1 cellular context compared by ENCODE assay signal in genomic region chr4:168584321-168584771, GRCh38.
A peak's percentile ranks its signal among the peaks of the same experiment; 100 is the strongest.
TF ChIP-seq lines count a peak whose summit lies in the region.

No MANE protein-coding gene starts in this region.

TF ChIP-seq in GM12878, 131 proteins besides CTCF, POLR2A, EP300 and RAD21 (continued from another document):
- no peak for TF ChIP-seq IRF5 (IDR thresholded peaks at IDR 0.05; ENCODE audit: borderline replicate concordance)
- TF ChIP-seq ZNF384 (IDR thresholded peaks at IDR 0.05; ENCODE audit: borderline replicate concordance, low read depth, low read length) = no peak
- TF ChIP-seq, protein P1, sequence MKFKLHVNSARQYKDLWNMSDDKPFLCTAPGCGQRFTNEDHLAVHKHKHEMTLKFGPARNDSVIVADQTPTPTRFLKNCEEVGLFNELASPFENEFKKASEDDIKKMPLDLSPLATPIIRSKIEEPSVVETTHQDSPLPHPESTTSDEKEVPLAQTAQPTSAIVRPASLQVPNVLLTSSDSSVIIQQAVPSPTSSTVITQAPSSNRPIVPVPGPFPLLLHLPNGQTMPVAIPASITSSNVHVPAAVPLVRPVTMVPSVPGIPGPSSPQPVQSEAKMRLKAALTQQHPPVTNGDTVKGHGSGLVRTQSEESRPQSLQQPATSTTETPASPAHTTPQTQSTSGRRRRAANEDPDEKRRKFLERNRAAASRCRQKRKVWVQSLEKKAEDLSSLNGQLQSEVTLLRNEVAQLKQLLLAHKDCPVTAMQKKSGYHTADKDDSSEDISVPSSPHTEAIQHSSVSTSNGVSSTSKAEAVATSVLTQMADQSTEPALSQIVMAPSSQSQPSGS (IDR thresholded peaks at IDR 0.05; ENCODE audit: low read length) = 0 out of 2 replicates have a peak, but pooled peaks have one; percentile 42
- peak; percentile 57 for TF ChIP-seq RUNX3 (IDR thresholded peaks at IDR 0.05; ENCODE audit: low read length)
- no peak for TF ChIP-seq TCF3 (IDR thresholded peaks at IDR 0.05; ENCODE audit: borderline replicate concordance, insufficient read depth, low read depth, low read length)
- no peak for TF ChIP-seq ZNF687 (IDR thresholded peaks at IDR 0.05)
- TF ChIP-seq IKZF2 (IDR thresholded peaks at IDR 0.05) = peak; percentile 70 to 73
- no peak for TF ChIP-seq MTA3 (IDR thresholded peaks at IDR 0.05; ENCODE audit: borderline replicate concordance, low read length)
- TF ChIP-seq, protein P2, sequence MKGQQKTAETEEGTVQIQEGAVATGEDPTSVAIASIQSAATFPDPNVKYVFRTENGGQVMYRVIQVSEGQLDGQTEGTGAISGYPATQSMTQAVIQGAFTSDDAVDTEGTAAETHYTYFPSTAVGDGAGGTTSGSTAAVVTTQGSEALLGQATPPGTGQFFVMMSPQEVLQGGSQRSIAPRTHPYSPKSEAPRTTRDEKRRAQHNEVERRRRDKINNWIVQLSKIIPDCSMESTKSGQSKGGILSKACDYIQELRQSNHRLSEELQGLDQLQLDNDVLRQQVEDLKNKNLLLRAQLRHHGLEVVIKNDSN (IDR thresholded peaks at IDR 0.05; ENCODE audit: borderline replicate concordance, extremely low read length, insufficient read depth, low read depth, low read length) = no peak
- TF ChIP-seq SREBF2 (IDR thresholded peaks at IDR 0.05; ENCODE audit: low read length) = no peak
- TF ChIP-seq MYC (IDR thresholded peaks at IDR 0.05; ENCODE audit: insufficient read depth, insufficient read length, insufficient replicate concordance, low read length, severe bottlenecking) = no peak
- 0 out of 2 replicates have a peak, but pooled peaks have one; percentile 26 for TF ChIP-seq DPF2 (IDR thresholded peaks at IDR 0.05)
- TF ChIP-seq RAD51 (IDR thresholded peaks at IDR 0.05) = no peak
- TF ChIP-seq PRDM15 (CRISPR knock-in tag; IDR thresholded peaks at IDR 0.05) = no peak
- no peak for TF ChIP-seq ASH2L (IDR thresholded peaks at IDR 0.05; ENCODE audit: borderline replicate concordance, low read depth)
- TF ChIP-seq JUNB (IDR thresholded peaks at IDR 0.05) = peak; percentile 70
- no peak for TF ChIP-seq NRF1 (conservative IDR thresholded peaks at IDR 0.05; ENCODE audit: low read depth, low read length)
- TF ChIP-seq ZBED1 (IDR thresholded peaks at IDR 0.05; ENCODE audit: borderline replicate concordance) = no peak
- TF ChIP-seq BCL11A (IDR thresholded peaks at IDR 0.05; ENCODE audit: low read depth, low read length) = 0 out of 2 replicates have a peak, but pooled peaks have one; percentile 36
- TF ChIP-seq NFIC (IDR thresholded peaks at IDR 0.05; ENCODE audit: low read depth, low read length) = no peak
- peak; percentile 38; the same call in 1 of the 2 replicates for TF ChIP-seq MEF2A (IDR thresholded peaks at IDR 0.05; ENCODE audit: insufficient read depth, low read depth, low read length)
- TF ChIP-seq LARP7 (IDR thresholded peaks at IDR 0.05) = no peak
- TF ChIP-seq CBX5 (IDR thresholded peaks at IDR 0.05; ENCODE audit: low read depth) = no peak
- no peak for TF ChIP-seq E2F8 (IDR thresholded peaks at IDR 0.05; ENCODE audit: low read depth, partially characterized antibody)
- 0 out of 2 replicates have a peak, but pooled peaks have one; percentile 11 for TF ChIP-seq CREM (IDR thresholded peaks at IDR 0.05; ENCODE audit: low read depth)
- no peak for TF ChIP-seq CBFB (IDR thresholded peaks at IDR 0.05; ENCODE audit: low read depth)
- TF ChIP-seq PAX8 (IDR thresholded peaks at IDR 0.05) = no peak
- no peak for TF ChIP-seq IRF3 (IDR thresholded peaks at IDR 0.05)
- no peak for TF ChIP-seq NR2C2 (IDR thresholded peaks at IDR 0.05; ENCODE audit: borderline replicate concordance, control insufficient read depth, insufficient read length, low read depth)
- TF ChIP-seq, protein P3, sequence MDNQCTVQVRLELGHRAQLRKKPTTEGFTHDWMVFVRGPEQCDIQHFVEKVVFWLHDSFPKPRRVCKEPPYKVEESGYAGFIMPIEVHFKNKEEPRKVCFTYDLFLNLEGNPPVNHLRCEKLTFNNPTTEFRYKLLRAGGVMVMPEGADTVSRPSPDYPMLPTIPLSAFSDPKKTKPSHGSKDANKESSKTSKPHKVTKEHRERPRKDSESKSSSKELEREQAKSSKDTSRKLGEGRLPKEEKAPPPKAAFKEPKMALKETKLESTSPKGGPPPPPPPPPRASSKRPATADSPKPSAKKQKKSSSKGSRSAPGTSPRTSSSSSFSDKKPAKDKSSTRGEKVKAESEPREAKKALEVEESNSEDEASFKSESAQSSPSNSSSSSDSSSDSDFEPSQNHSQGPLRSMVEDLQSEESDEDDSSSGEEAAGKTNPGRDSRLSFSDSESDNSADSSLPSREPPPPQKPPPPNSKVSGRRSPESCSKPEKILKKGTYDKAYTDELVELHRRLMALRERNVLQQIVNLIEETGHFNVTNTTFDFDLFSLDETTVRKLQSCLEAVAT (IDR thresholded peaks at IDR 0.05) = no peak
- peak; percentile 47 for TF ChIP-seq RELB (IDR thresholded peaks at IDR 0.05; ENCODE audit: low read depth)
- no peak for TF ChIP-seq SMAD5 (IDR thresholded peaks at IDR 0.05; ENCODE audit: low read depth)
- no peak for TF ChIP-seq EGR1 (IDR thresholded peaks at IDR 0.05; ENCODE audit: borderline replicate concordance in 1 of 2, low read depth in 2 of 2, low read length in 2 of 2)
- TF ChIP-seq JUND (IDR thresholded peaks at IDR 0.05; ENCODE audit: low read depth, low read length) = no peak
